In the genomic region with DNA sequence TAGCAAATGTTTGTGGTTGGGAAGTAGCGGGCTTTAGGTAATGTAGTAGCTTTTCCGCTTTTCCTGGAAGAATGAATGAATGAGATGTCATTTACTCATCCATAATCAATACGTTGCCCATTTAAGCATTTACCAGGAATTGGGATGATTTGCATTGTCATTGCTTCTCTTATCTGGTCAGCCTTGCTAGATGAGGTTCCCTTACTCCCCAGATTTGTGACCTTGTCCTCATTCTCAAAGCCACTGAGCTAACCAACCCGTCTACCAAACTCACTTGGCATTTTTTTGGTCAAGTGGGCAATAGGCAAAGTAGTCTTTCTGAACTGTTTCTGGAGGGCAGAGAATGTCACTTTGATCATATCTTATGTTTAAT, we compare ENCODE assay signal across 8 cellular contexts. TPM values are rescaled to one million over a fixed set of nuclear protein-coding genes. Genes with fewer than 3 reads are reported as not detected.
DNase-seq lines count a peak whose midpoint lies in the region; ATAC-seq and TF ChIP-seq lines count a peak whose summit lies in the region.

No MANE protein-coding gene starts in this region.

- no peak overlapping the region for H2BK120ac ChIP-seq in IMR-90 (ENCODE audit: low read depth, low read length)

- H3K36me3 ChIP-seq in BE2C (no peaks in the 10 kb centered on the region), IMR-90 (ENCODE audit: control insufficient read depth, insufficient read depth, low read length) (0 out of 2 replicates have a peak, but pooled peaks cover 1% of the 10 kb centered on the region), muscle layer of duodenum (ENCODE audit: control insufficient read depth in 1 of 2, insufficient read depth in 2 of 2, low read length in 2 of 2) (no peaks in the 10 kb centered on the region)

- no peaks in the 10 kb centered on the region for H3K9me3 ChIP-seq in BE2C
- no peaks in the 10 kb centered on the region for H3K9me3 ChIP-seq in IMR-90 (ENCODE audit: control insufficient read depth, insufficient read depth, low read length)
- H3K9me3 ChIP-seq in muscle layer of duodenum (ENCODE audit: control insufficient read depth in 1 of 2, low read length in 2 of 2), result no peaks in the 10 kb centered on the region

- no peak overlapping the region for H2BK15ac ChIP-seq in IMR-90 (ENCODE audit: low read depth, low read length)

- H4K91ac ChIP-seq in IMR-90 (ENCODE audit: insufficient read depth, low read depth, low read length), result no peak overlapping the region

- no peak overlapping the region; the same call in 1 of the 2 replicates for H3K56ac ChIP-seq in IMR-90 (ENCODE audit: extremely low read depth, insufficient read depth, low read length)

- DNase-seq in BE2C (no peak), IMR-90 (no peak), omental fat pad (ENCODE audit: low spot score) (no peak)
- no peak for DNase-seq in central memory CD8-positive, alpha-beta T cell (ENCODE audit: low spot score in 2 of 2)
- DNase-seq in stimulated activated CD4-positive, alpha-beta T cell treated with anti-CD3 and anti-CD28 coated beads, Interleukin-4, amount 100 ng/mL, for 1 hour, result no peak

- no peak overlapping the region for H3K4ac ChIP-seq in IMR-90 (ENCODE audit: low read depth, low read length)

- peak overlapping the region; percentile 67 for H3K4me3 ChIP-seq in BE2C (ENCODE audit: low read depth, low read length)
- H3K4me3 ChIP-seq in IMR-90 (ENCODE audit: insufficient read depth, low read depth, low read length), result peak overlapping the region; percentile 76
- H3K4me3 ChIP-seq in muscle layer of duodenum (ENCODE audit: low read depth in 1 of 2, low read length in 2 of 2), result peak overlapping the region; percentile 75

- H3K27me3 ChIP-seq in BE2C (no peaks in the 10 kb centered on the region), IMR-90 (ENCODE audit: control insufficient read depth, insufficient read depth, low read length) (no peaks in the 10 kb centered on the region), muscle layer of duodenum (ENCODE audit: low read depth, low read length) (no peaks in the 10 kb centered on the region)

- H4K5ac ChIP-seq in IMR-90 (ENCODE audit: low read depth, low read length), result no peak overlapping the region

- ATAC-seq in IMR-90 (ENCODE audit: low read depth), result no peak
- no peak for ATAC-seq in central memory CD8-positive, alpha-beta T cell (replicated peaks; ENCODE audit: extremely low read depth, poor library complexity, severe bottlenecking)
- no peak for ATAC-seq in omental fat pad (ENCODE audit: low FRiP score)
- no peak for ATAC-seq in GM21423 (IDR thresholded peaks at IDR 0.05; ENCODE audit: unreplicated experiment)
- ATAC-seq in HG03520 (IDR thresholded peaks at IDR 0.05; ENCODE audit: unreplicated experiment), result no peak

- no peak for TF ChIP-seq RAD21 in IMR-90 (IDR thresholded peaks at IDR 0.05; ENCODE audit: low read length)

- no peak overlapping the region for H2BK20ac ChIP-seq in IMR-90 (ENCODE audit: low read depth, low read length)

- in situ Hi-C loops in IMR-90 (cut with MboI; ENCODE audit: low sequenced_read_pairs), result no loop called here

- peak overlapping the region; percentile 97 for H3K4me2 ChIP-seq in IMR-90 (ENCODE audit: low read depth, low read length)

- peaks cover 28% of the 10 kb centered on the region; the same call in 1 of the 2 replicates for H4K20me1 ChIP-seq in IMR-90 (ENCODE audit: insufficient read depth, low read length)

- no peak for TF ChIP-seq CTCF in BE2C (IDR thresholded peaks at IDR 0.05; ENCODE audit: low read depth, low read length)
- TF ChIP-seq CTCF in IMR-90 (conservative IDR thresholded peaks at IDR 0.05; ENCODE audit: low read depth, low read length), result no peak
- no peak for TF ChIP-seq CTCF in omental fat pad (IDR thresholded peaks at IDR 0.05)

- CTCF ChIA-PET in IMR-90 (lab: Yijun Ruan, JAX), result interaction anchor here (0.5 kb wide), 1 partner anchor 564 kb away, joined by 6 read pairs; no protein-coding TSS in a partner anchor

- peak overlapping the region; percentile 86 for H2AFZ ChIP-seq in IMR-90 (replicated peaks; ENCODE audit: low read length, poor library complexity)

- no peaks in the 10 kb centered on the region for H3K27me3 Mint-ChIP-seq in central memory CD8-positive, alpha-beta T cell

- dilution Hi-C loops in IMR-90 (cut with HindIII; ENCODE audit: low sequenced_read_pairs, unreplicated experiment), result no loop called here

- WGBS in IMR-90 (ENCODE audit: extremely low coverage in 2 of 2, insufficient read length in 1 of 2), 2 experiments, result no CpG with 5 or more reads among the region's 4 CpGs

- no peak overlapping the region for H2BK5ac ChIP-seq in IMR-90 (ENCODE audit: low read depth, low read length, poor library complexity, severe bottlenecking)

- H3K9ac ChIP-seq in IMR-90 (ENCODE audit: low read depth, low read length), result peak overlapping the region; percentile 82

- no peak overlapping the region for H2AK5ac ChIP-seq in IMR-90 (ENCODE audit: low read depth, low read length)

- H3K23ac ChIP-seq in IMR-90 (ENCODE audit: low read depth, low read length), result peak overlapping the region; percentile 93

- no peak overlapping the region for H3K18ac ChIP-seq in IMR-90 (ENCODE audit: low read depth, low read length)

- H2AK9ac ChIP-seq in IMR-90 (replicated peaks; ENCODE audit: low read depth, low read length, poor library complexity), result peak overlapping the region; percentile 51

- peak overlapping the region; percentile 81 for H3K14ac ChIP-seq in IMR-90 (replicated peaks; ENCODE audit: low read depth, low read length)

- TF ChIP-seq POLR2A in IMR-90 (IDR thresholded peaks at IDR 0.05; ENCODE audit: low read depth, low read length), result no peak

- H3K27ac Mint-ChIP-seq in central memory CD8-positive, alpha-beta T cell (ENCODE audit: low read depth), result peak overlapping the region; percentile 42

- H3K9me3 Mint-ChIP-seq in central memory CD8-positive, alpha-beta T cell, result no peaks in the 10 kb centered on the region

- peaks cover 3% of the 10 kb centered on the region for H3K36me3 Mint-ChIP-seq in central memory CD8-positive, alpha-beta T cell (ENCODE audit: insufficient read depth)

- H3K79me1 ChIP-seq in IMR-90 (ENCODE audit: low read depth in 1 of 2, low read length in 2 of 2), result peaks cover 20 to 35% of the 10 kb centered on the region in 2 experiments

- intact Hi-C loops in IMR-90 (cut with micrococcal nuclease), result loop anchor here (5.0 kb wide), 2 partner anchors 35 to 55 kb away; no protein-coding TSS in a partner anchor

- peaks cover 39% of the 10 kb centered on the region for H3K4me1 Mint-ChIP-seq in central memory CD8-positive, alpha-beta T cell

- peaks cover 3% of the 10 kb centered on the region for H3K9me1 ChIP-seq in IMR-90 (ENCODE audit: insufficient read depth, low read length)

- H3K27ac ChIP-seq in IMR-90 (ENCODE audit: insufficient read depth, low read length), result no peak overlapping the region; the same call in 1 of the 2 replicates
- no peak overlapping the region for H3K27ac ChIP-seq in muscle layer of duodenum (ENCODE audit: low read length)

- no peak overlapping the region; a peak in 2 of 4 replicates for H4K8ac ChIP-seq in IMR-90 (ENCODE audit: low read depth in 2 of 2, low read length in 2 of 2)

- H3K4me1 ChIP-seq in BE2C (no peaks in the 10 kb centered on the region), IMR-90 (ENCODE audit: control insufficient read depth, insufficient read depth, low read length) (peaks cover 5% of the 10 kb centered on the region), muscle layer of duodenum (ENCODE audit: control insufficient read depth in 1 of 2, insufficient read depth in 2 of 2, low read length in 2 of 2) (peaks cover 7 to 8% of the 10 kb centered on the region in 2 donors)

- BruUV-seq in IMR-90 (replicated peaks; lab: Mats Ljungman, UMichigan), result no TSS peak

- peak overlapping the region; percentile 74 for H3K4me3 Mint-ChIP-seq in central memory CD8-positive, alpha-beta T cell

- POLR2A ChIA-PET in IMR-90 (lab: Charles Lee; ENCODE audit: unreplicated experiment), result interaction anchor here (1.0 kb wide), 1 partner anchor 53 kb away, joined by 4 read pairs; no protein-coding TSS in a partner anchor

TF ChIP-seq in IMR-90, 13 proteins besides CTCF, POLR2A, EP300 and RAD21:
- TF ChIP-seq FOS (IDR thresholded peaks at IDR 0.05; ENCODE audit: low read depth, low read length) (no peak), MXI1 (IDR thresholded peaks at IDR 0.05; ENCODE audit: borderline replicate concordance, low read depth, low read length) (no peak), CHD1 (IDR thresholded peaks at IDR 0.05; ENCODE audit: low read depth, low read length) (no peak), RFX5 (IDR thresholded peaks at IDR 0.05; ENCODE audit: low read depth, low read length) (no peak), SMC3 (IDR thresholded peaks at IDR 0.05; ENCODE audit: low read depth, low read length) (no peak)

RNA-seq across cellular contexts. Expression of gene GALNT1, which starts 0.8 kb away (rescaled TPM):
- polyA plus RNA-seq in BE2C (2012; ENCODE audit: insufficient read depth, insufficient read length, low read depth), result 22.3 TPM
- 43.9 and 67.5 TPM in 2 replicates for total RNA-seq in IMR-90 (2012; rRNA removed)
- polyA plus RNA-seq in IMR-90 (2012; rRNA removed), result 21.9 and 24.9 TPM in 2 replicates
- polyA plus RNA-seq in IMR-90 (2012; cell fraction: cytosol; rRNA removed), result 2.5 and 5.3 TPM in 2 replicates
- 0.63 and 7.9 TPM in 2 replicates for polyA plus RNA-seq in IMR-90 (2012; cell fraction: nucleus; rRNA removed; ENCODE audit: low replicate concordance)
- total RNA-seq in omental fat pad, result 10 to 100 TPM; 42.7 to 59.7 (median 54.1) TPM
